ENCODE assay signal across 8 cellular contexts in the genomic region with DNA sequence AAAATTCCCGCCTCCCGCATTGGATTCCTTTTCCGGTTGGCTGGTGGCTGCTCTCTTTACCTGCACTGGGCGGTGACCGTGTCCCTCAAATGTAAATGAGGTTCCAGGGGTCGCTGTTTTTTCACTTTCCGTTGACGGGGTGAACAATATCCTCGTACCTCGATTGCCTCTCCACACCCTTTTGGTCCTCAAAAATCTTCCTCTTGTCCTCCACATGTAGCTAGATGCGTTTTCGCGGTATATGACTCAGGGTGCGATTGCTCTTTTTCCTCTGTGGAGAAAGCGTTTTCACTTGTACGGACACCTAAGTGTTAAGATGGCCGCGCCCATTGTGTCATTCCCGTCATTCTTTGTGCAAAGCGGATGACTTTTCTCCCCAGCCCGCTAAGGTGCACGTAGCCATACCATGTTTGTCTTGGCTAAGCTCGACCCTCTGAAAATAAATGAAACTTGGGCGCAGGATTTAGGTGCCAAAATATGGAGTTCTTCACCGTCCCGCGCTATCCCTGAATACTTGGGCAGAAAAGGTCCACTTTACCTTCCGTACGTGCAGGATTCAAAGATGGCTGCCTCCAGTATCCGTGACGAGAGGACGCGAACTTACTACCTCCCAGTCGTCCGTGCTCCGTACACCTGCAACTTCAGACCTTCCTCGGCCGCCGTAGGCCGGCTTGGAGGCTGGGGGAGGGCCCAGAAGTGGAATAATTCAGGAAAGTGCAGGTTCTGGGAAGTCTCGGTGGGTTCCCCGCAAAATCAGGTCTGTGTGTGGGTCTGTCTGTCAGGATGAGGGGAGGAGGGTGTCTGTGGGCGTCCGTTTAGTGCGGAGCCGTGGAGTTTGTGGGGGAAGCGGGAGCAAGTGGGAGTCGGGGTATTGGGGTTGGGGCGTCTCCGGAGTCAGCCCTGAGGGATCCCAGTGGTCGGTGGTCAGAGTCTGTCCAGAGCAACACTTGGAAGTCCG. TPM values are rescaled to one million over a fixed set of nuclear protein-coding genes. Genes with fewer than 3 reads are reported as not detected.
DNase-seq lines count a peak whose midpoint lies in the region; ATAC-seq, FAIRE-seq and TF ChIP-seq lines count a peak whose summit lies in the region.

A gene (plus strand): TSS at position 689 of the 958 bp plus-strand sequence. CDS start 8,749 bp downstream, outside the sequence.

- H3K9me3 Mint-ChIP-seq in CD8-positive, alpha-beta T cell = peaks cover 50% of the 10 kb centered on the region

- H3K9me3 ChIP-seq in CD8-positive, alpha-beta T cell (ENCODE audit: low read length) = peaks cover 15% of the 10 kb centered on the region
- H3K9me3 ChIP-seq in NT2/D1 (ENCODE audit: insufficient read depth, low read length) = peaks cover 26% of the 10 kb centered on the region

- H3K27ac Mint-ChIP-seq in CD8-positive, alpha-beta T cell = peak within 1 kb of the TSS; percentile 91

- ATAC-seq in CD8-positive, alpha-beta T cell = peak; percentile 86
- ATAC-seq in GM19463 (IDR thresholded peaks at IDR 0.05; ENCODE audit: unreplicated experiment) = peak; percentile 84

- no peaks in the 10 kb centered on the region for H3K27me3 Mint-ChIP-seq in CD8-positive, alpha-beta T cell (ENCODE audit: low read depth)

- H3K36me3 ChIP-seq in CD8-positive, alpha-beta T cell (ENCODE audit: insufficient read depth, low read length) = peaks cover 17% of the 10 kb centered on the region
- peaks cover 10% of the 10 kb centered on the region for H3K36me3 ChIP-seq in NT2/D1 (ENCODE audit: insufficient read depth, insufficient read length, low read length)

- no peaks in the 10 kb centered on the region for H3K27me3 ChIP-seq in CD8-positive, alpha-beta T cell (ENCODE audit: insufficient read depth, low read length)
- H3K27me3 ChIP-seq in NT2/D1 (ENCODE audit: insufficient read depth, insufficient read length) = no peaks in the 10 kb centered on the region

- peak within 1 kb of the TSS; percentile 95 for H3K4me3 Mint-ChIP-seq in CD8-positive, alpha-beta T cell

- peak; percentile 63 to 91 (median 81) for DNase-seq in CD8-positive, alpha-beta T cell
- DNase-seq in HTR-8/SVneo (ENCODE audit: insufficient read length, low spot score) = peak; percentile 81
- peak; percentile 87 for DNase-seq in NT2/D1 (ENCODE audit: low read depth, low spot score)
- peak; percentile 74 for DNase-seq in activated T-cell treated with anti-CD3 and anti-CD28 coated beads for 1 hour (ENCODE audit: low read depth)
- peak; percentile 77 for DNase-seq in epidermal melanocyte (ENCODE audit: insufficient read length, low spot score)
- peak; percentile 94 for DNase-seq in midbrain (lab: John Stamatoyannopoulos, UW)
- DNase-seq in stimulated activated CD8-positive, alpha-beta memory T cell treated with anti-CD3 and anti-CD28 coated beads, Interleukin-15, amount 100 ng/mL, for 48 hours (ENCODE audit: low read depth in 2 of 2) = peak; percentile 67 to 73

- intact Hi-C loops in CD8-positive, alpha-beta T cell (cut with DNase I, micrococcal nuclease) = loop anchor here (1.0 to 5.0 kb wide), 11 partner anchors 22 to 1594 kb away; a partner anchor contains a TSS

- POLR2A ChIA-PET in CD8-positive, alpha-beta T cell (lab: Charles Lee) = interaction anchor here (0.5 to 1.4 kb wide), 4 partner anchors 23 to 418 kb away, joined by 3 read pairs; a partner anchor contains a TSS

- peaks cover 7% of the 10 kb centered on the region for H3K4me1 ChIP-seq in CD8-positive, alpha-beta T cell (ENCODE audit: insufficient read depth, low read length)
- H3K4me1 ChIP-seq in NT2/D1 (ENCODE audit: insufficient read depth, insufficient read length) = no peaks in the 10 kb centered on the region

- TF ChIP-seq CTCF in CD8-positive, alpha-beta T cell (IDR thresholded peaks at IDR 0.05) = no peak

- H3K36me3 Mint-ChIP-seq in CD8-positive, alpha-beta T cell = peaks cover 58% of the 10 kb centered on the region

- peaks cover 23% of the 10 kb centered on the region for H3K4me1 Mint-ChIP-seq in CD8-positive, alpha-beta T cell (ENCODE audit: low read depth)

- peak; percentile 88 for FAIRE-seq in HTR-8/SVneo (lab: Jason Lieb, UNC)

- peak within 1 kb of the TSS; percentile 55 for H3K27ac ChIP-seq in CD8-positive, alpha-beta T cell (ENCODE audit: low read depth, low read length)

- peak within 1 kb of the TSS; percentile 88 for H3K4me3 ChIP-seq in CD8-positive, alpha-beta T cell (ENCODE audit: low read depth, low read length)
- H3K4me3 ChIP-seq in NT2/D1 (ENCODE audit: insufficient read length, low read depth) = peak within 1 kb of the TSS; percentile 89

- H3K9ac ChIP-seq in NT2/D1 (ENCODE audit: insufficient read length, low read depth) = peak within 1 kb of the TSS; percentile 86

- CTCF ChIA-PET in CD8-positive, alpha-beta T cell (lab: Charles Lee) = interaction anchor here (0.6 to 0.7 kb wide), 3 partner anchors 9 to 162 kb away, joined by 3 to 4 read pairs (median 3); no protein-coding TSS in a partner anchor

RNA-seq across cellular contexts. Expression of the gene that starts here (rescaled TPM):
- total RNA-seq in CD8-positive, alpha-beta T cell = 1 to 10 TPM in 1 of 2 experiments, under 1 TPM in 1; 0.58 to 1.1 TPM

Comparison
In these comparisons a context has a peak if more than half of its experiments do, and no peak if none do; other contexts are left out.
1. Peak in every context shown above with its lines: DNase-seq, ATAC-seq, H3K4me3 ChIP-seq and H3K27ac ChIP-seq.